8 cellular contexts compared by ENCODE assay signal in the genomic region with DNA sequence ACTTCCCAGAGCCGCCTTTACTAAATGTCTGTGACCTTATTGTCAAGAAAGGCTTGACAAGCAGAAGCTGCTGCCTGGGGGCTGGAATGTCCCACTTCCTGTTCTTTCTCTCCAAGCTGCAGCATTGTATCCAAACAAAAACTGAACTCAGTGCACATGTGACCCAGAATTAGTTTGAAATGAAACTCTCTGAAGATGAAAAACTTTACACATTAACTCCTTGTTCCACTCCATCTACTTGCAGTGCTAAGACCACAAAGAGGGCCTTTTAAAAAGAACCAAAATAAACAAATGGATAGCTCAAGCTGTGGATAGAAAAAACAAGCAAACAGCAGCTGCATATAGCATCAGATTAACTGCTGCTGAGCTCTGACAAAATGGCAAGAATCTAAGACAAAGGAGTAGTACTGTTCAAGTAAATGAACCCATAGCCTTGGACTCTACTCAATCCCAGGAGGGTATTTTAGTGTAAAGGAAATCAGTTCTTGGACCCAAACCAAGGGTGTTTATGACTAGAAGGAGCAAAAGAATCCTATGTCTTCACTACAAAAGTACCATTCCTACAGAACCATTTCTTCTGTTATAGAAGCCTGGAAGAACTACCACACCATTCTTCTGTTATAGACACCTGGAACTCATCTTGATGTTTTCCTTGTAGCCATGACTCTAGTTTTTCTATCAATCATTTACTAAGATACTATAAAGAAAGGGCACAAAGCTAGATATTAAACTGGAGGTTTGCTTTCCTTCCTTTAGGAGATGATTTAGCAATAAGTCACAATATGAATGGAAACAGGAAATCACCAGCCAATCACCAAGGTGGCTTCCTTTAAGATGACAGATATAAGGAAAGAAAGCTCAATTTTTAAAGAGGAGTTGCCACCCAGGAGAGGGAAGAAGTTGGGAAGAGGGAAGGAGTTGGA.
DNase-seq lines count a peak whose midpoint lies in the region; ATAC-seq and TF ChIP-seq lines count a peak whose summit lies in the region.

No MANE protein-coding gene starts in this region.

- no peaks in the 10 kb centered on the region for H3K9me3 ChIP-seq in HAP-1

- no peaks in the 10 kb centered on the region for H3K36me3 ChIP-seq in HAP-1 (replicated peaks)

- no peak overlapping the region for H3K4me3 ChIP-seq in HAP-1

- TF ChIP-seq POLR2A in GM18505 (IDR thresholded peaks at IDR 0.05; ENCODE audit: borderline replicate concordance, extremely low read depth, insufficient read depth, insufficient read length) = no peak

- in situ Hi-C loops in HAP-1 (cut with MboI; ENCODE audit: low sequenced_read_pairs) = no loop called here

- no peaks in the 10 kb centered on the region for H3K27me3 ChIP-seq in HAP-1 (ENCODE audit: low read depth)

- peaks cover 21% of the 10 kb centered on the region for H3K4me1 ChIP-seq in HAP-1

- DNase-seq in HAP-1 (ENCODE audit: low spot score in 2 of 2) (peak; percentile 62 to 73), NCI-H345 (lab: John Stamatoyannopoulos, UW) (peak; percentile 31), kidney tubule cell (ENCODE audit: low spot score) (peak; percentile 96), amygdala (lab: John Stamatoyannopoulos, UW) (no peak)
- no peak for DNase-seq in central memory CD4-positive, alpha-beta T cell
- DNase-seq in stimulated activated CD4-positive, alpha-beta T cell treated with anti-CD3 and anti-CD28 coated beads, Interleukin-1b, Interleukin-23, amount 100 ng/mL, for 48 hours = no peak
- DNase-seq in activated effector memory CD4-positive, alpha-beta T cell treated with anti-CD3 and anti-CD28 coated beads, Interleukin-2, amount 50 U/mL, for 16 hours = no peak

- peak; percentile 63 for ATAC-seq in GM18505 (IDR thresholded peaks at IDR 0.05; ENCODE audit: unreplicated experiment)

Comparison
In these comparisons a context has a peak if more than half of its experiments do, and no peak if none do; other contexts are left out.
1. DNase-seq: peak in HAP-1 (2 of 2), NCI-H345 (single experiment) and kidney tubule cell (single experiment); none in central memory CD4-positive, alpha-beta T cell (single experiment), amygdala (0 of 56), stimulated activated CD4-positive, alpha-beta T cell treated with anti-CD3 and anti-CD28 coated beads, Interleukin-1b, Interleukin-23, amount 100 ng/mL, for 48 hours (single experiment) and activated effector memory CD4-positive, alpha-beta T cell treated with anti-CD3 and anti-CD28 coated beads, Interleukin-2, amount 50 U/mL, for 16 hours (single experiment).